26 cellular contexts compared by ENCODE assay signal in genomic region chr6:166636191-166636938, GRCh38. TPM values are rescaled to one million over a fixed set of nuclear protein-coding genes. Genes with fewer than 3 reads are reported as not detected.
DNase-seq lines count a peak whose midpoint lies in the region; ATAC-seq and TF ChIP-seq lines count a peak whose summit lies in the region.
"Had no signal": no experiment of that assay in that cellular context is flagged by ENCODE, and none has a peak within 500 bp of the region (broad histone marks: within the 10 kb centered on the region; RNA-seq: fewer than 3 reads in every experiment).

No MANE protein-coding gene starts in this region.

- no peak for TF ChIP-seq CTCF in SK-N-SH (IDR thresholded peaks at IDR 0.05)
- no peak for TF ChIP-seq CTCF in fibroblast of pulmonary artery (IDR thresholded peaks at IDR 0.05; ENCODE audit: low read length, missing control alignments)
- no peak for TF ChIP-seq CTCF in lower lobe of right lung (IDR thresholded peaks at IDR 0.05)
- no peak for TF ChIP-seq CTCF in upper lobe of left lung (IDR thresholded peaks at IDR 0.05)
- no peak for TF ChIP-seq CTCF in Calu3 (IDR thresholded peaks at IDR 0.05; ENCODE audit: unreplicated experiment)
- TF ChIP-seq CTCF in smooth muscle cell (IDR thresholded peaks at IDR 0.05; ENCODE audit: borderline replicate concordance, insufficient read depth, poor library complexity, severe bottlenecking) = no peak

- H2AFZ ChIP-seq in SK-N-SH (ENCODE audit: low read depth) (no peak overlapping the region), smooth muscle cell (ENCODE audit: low read depth) (no peak overlapping the region)

- no peaks in the 10 kb centered on the region for H3K9me2 ChIP-seq in SK-N-SH

- H3K9me3 Mint-ChIP-seq in Calu3 (ENCODE audit: low read depth, unreplicated experiment) = no peaks in the 10 kb centered on the region
- H3K9me3 Mint-ChIP-seq: central memory CD8-positive, alpha-beta T cell; natural killer cell treated with Interleukin-12 subunit alpha and Interleukin-12 subunit beta and Interleukin-15 and Interleukin-18, amount 100 ng/mL, for 72 hours; stimulated activated memory B cell treated with anti-CD40 and anti-IgM and Interleukin-4, amounts not matched to agents 10 μg/mL and 1 μg/mL and 100 μg/mL, for 72 hours; T-cell had no signal

- BruUV-seq in Calu3 (replicated peaks; lab: Mats Ljungman, UMichigan) = no TSS peak

- no peak overlapping the region for H3K9ac ChIP-seq in SK-N-SH
- H3K9ac ChIP-seq in smooth muscle cell (ENCODE audit: low read depth) = no peak overlapping the region

- DNase-seq in SK-N-SH (no peak), fibroblast of pulmonary artery (ENCODE audit: low read depth) (peak; percentile 25), lower lobe of right lung (no peak), upper lobe of left lung (no peak), Calu3 (no peak), LoVo (ENCODE audit: low spot score) (no peak), smooth muscle cell (lab: John Stamatoyannopoulos, UW; ENCODE audit: unreplicated experiment) (no peak)
- DNase-seq: activated CD4-positive, alpha-beta T cell treated with anti-CD3 and anti-CD28 coated beads for 4 hours; activated naive CD4-positive, alpha-beta T cell treated with Interleukin-2 at 50 U/mL for 16 hours; activated T-cell treated with anti-CD3 and anti-CD28 coated beads, Interleukin-2, amount 50 U/mL, for 48 hours; AML-193; DMS79 treated with DMSO at 0.1 percent for 48 hours; KG1; midbrain; MV-4-11; NCI-H1694; OCI-M1; SHP77 treated with DMSO at 0.1 percent for 48 hours; stimulated activated CD4-positive, alpha-beta T cell treated with anti-CD3 and anti-CD28 coated beads, Interleukin-2, amount 100 ng/mL, for 24 hours had no signal

- H3K4me3 ChIP-seq in SK-N-SH (ENCODE audit: low read depth in 2 of 2, low read length in 1 of 2) (no peak overlapping the region), fibroblast of pulmonary artery (replicated peaks; ENCODE audit: low read depth, low read length) (no peak overlapping the region), lower lobe of right lung (no peak overlapping the region), upper lobe of left lung (no peak overlapping the region), smooth muscle cell (no peak overlapping the region)
- H3K4me3 ChIP-seq: dorsolateral prefrontal cortex had no signal

- no peak overlapping the region for H3K4me2 ChIP-seq in SK-N-SH
- H3K4me2 ChIP-seq in smooth muscle cell = no peak overlapping the region

- H3K79me2 ChIP-seq in SK-N-SH (ENCODE audit: insufficient read depth) = no peaks in the 10 kb centered on the region
- no peaks in the 10 kb centered on the region for H3K79me2 ChIP-seq in smooth muscle cell (ENCODE audit: low read depth)

- no peaks in the 10 kb centered on the region for H3F3A ChIP-seq in SK-N-SH (replicated peaks; ENCODE audit: insufficient read depth)
- H3F3A ChIP-seq in smooth muscle cell (ENCODE audit: low read depth) = no peaks in the 10 kb centered on the region

- POLR2A ChIA-PET in SK-N-SH (lab: Yijun Ruan, JAX) = no interaction called here

- H3K27me3 ChIP-seq in SK-N-SH (ENCODE audit: insufficient read depth) (no peaks in the 10 kb centered on the region), lower lobe of right lung (ENCODE audit: low read depth) (no peaks in the 10 kb centered on the region), upper lobe of left lung (no peaks in the 10 kb centered on the region), smooth muscle cell (ENCODE audit: low read depth) (no peaks in the 10 kb centered on the region)
- H3K27me3 ChIP-seq: dorsolateral prefrontal cortex had no signal

- intact Hi-C loops in lower lobe of right lung (cut with DNase I) = no loop called here
- intact Hi-C loops in Calu3 (cut with micrococcal nuclease; ENCODE audit: unreplicated experiment) = no loop called here

- H4K20me1 ChIP-seq in SK-N-SH (ENCODE audit: insufficient read depth) (no peaks in the 10 kb centered on the region), smooth muscle cell (ENCODE audit: low read depth) (no peaks in the 10 kb centered on the region)

- H3K4me1 Mint-ChIP-seq in Calu3 (ENCODE audit: low read depth, unreplicated experiment) = peaks cover 15% of the 10 kb centered on the region
- H3K4me1 Mint-ChIP-seq: central memory CD8-positive, alpha-beta T cell had no signal

- CTCF ChIA-PET in SK-N-SH (lab: Yijun Ruan, JAX) = no interaction called here
- CTCF ChIA-PET in Calu3 (lab: Charles Lee) = no interaction called here

- no peaks in the 10 kb centered on the region for H3K9me3 ChIP-seq in SK-N-SH
- H3K9me3 ChIP-seq in lower lobe of right lung = no peaks in the 10 kb centered on the region
- H3K9me3 ChIP-seq in upper lobe of left lung = no peaks in the 10 kb centered on the region
- no peaks in the 10 kb centered on the region for H3K9me3 ChIP-seq in smooth muscle cell (replicated peaks; ENCODE audit: low read depth)

- no peak for TF ChIP-seq RAD21 in SK-N-SH (IDR thresholded peaks at IDR 0.05; ENCODE audit: low read length)

- no peaks in the 10 kb centered on the region for H3K4me1 ChIP-seq in SK-N-SH (ENCODE audit: control insufficient read depth in 1 of 2, insufficient read depth in 2 of 2, low read depth in 1 of 2, low read length in 1 of 2)
- peaks cover 40% of the 10 kb centered on the region for H3K4me1 ChIP-seq in lower lobe of right lung
- H3K4me1 ChIP-seq in upper lobe of left lung = peaks cover 27 to 35% (median 33%) of the 10 kb centered on the region in 4 donors
- no peaks in the 10 kb centered on the region for H3K4me1 ChIP-seq in smooth muscle cell (ENCODE audit: low read depth)

- ATAC-seq in SK-N-SH treated with all-trans-retinoic acid at 6 μM for 48 hours (peak; percentile 41; the same call in 2 of the 3 replicates), lower lobe of right lung (no peak), upper lobe of left lung (ENCODE audit: low FRiP score in 2 of 2) (no peak)
- ATAC-seq: stimulated activated memory B cell treated with anti-CD40 and anti-IgM and Interleukin-4, amounts not matched to agents 10 μg/mL and 1 μg/mL and 100 μg/mL, for 72 hours had no signal

- WGBS in SK-N-SH (ENCODE audit: low lambda C conversion rate) = 80% methylated on average over 6 of the region's 6 CpGs
- WGBS in upper lobe of left lung, 2 donors = 56 to 63% methylated on average over 6 of the region's 6 CpGs
- WGBS in smooth muscle cell (ENCODE audit: low lambda C conversion rate) = 86% methylated on average over 6 of the region's 6 CpGs

- no peak overlapping the region for H3K4me3 Mint-ChIP-seq in Calu3 (ENCODE audit: low read depth, unreplicated experiment)
- H3K4me3 Mint-ChIP-seq: central memory CD8-positive, alpha-beta T cell; natural killer cell treated with Interleukin-12 subunit alpha and Interleukin-12 subunit beta and Interleukin-15 and Interleukin-18, amount 100 ng/mL, for 72 hours; stimulated activated memory B cell treated with anti-CD40 and anti-IgM and Interleukin-4, amounts not matched to agents 10 μg/mL and 1 μg/mL and 100 μg/mL, for 72 hours; T-cell had no signal

- no peak overlapping the region for H3K27ac ChIP-seq in SK-N-SH (ENCODE audit: low read depth in 2 of 2, low read length in 1 of 2)
- peak overlapping the region; percentile 71 for H3K27ac ChIP-seq in lower lobe of right lung
- peak overlapping the region; percentile 72 to 76 (median 74) for H3K27ac ChIP-seq in upper lobe of left lung
- no peak overlapping the region for H3K27ac ChIP-seq in smooth muscle cell (ENCODE audit: low read depth)
- H3K27ac ChIP-seq: 22Rv1, dorsolateral prefrontal cortex had no signal

- H3K36me3 ChIP-seq in SK-N-SH (replicated peaks in 1 of 2; ENCODE audit: control insufficient read depth in 1 of 2, insufficient read depth in 2 of 2, low read length in 1 of 2) = no peaks in the 10 kb centered on the region
- H3K36me3 ChIP-seq in lower lobe of right lung = no peaks in the 10 kb centered on the region
- H3K36me3 ChIP-seq in upper lobe of left lung = no peaks in the 10 kb centered on the region
- H3K36me3 ChIP-seq in smooth muscle cell (ENCODE audit: low read depth) = no peaks in the 10 kb centered on the region

- no peak for TF ChIP-seq POLR2A in upper lobe of left lung (IDR thresholded peaks at IDR 0.05)

- TF ChIP-seq EP300 in SK-N-SH (IDR thresholded peaks at IDR 0.05; ENCODE audit: borderline replicate concordance in 1 of 2, low read depth in 1 of 2, low read length in 1 of 2) = no peak
- TF ChIP-seq EP300 in upper lobe of left lung (IDR thresholded peaks at IDR 0.05) = no peak

- H3K36me3 Mint-ChIP-seq in Calu3 (ENCODE audit: insufficient read depth, unreplicated experiment) = no peaks in the 10 kb centered on the region
- H3K36me3 Mint-ChIP-seq: natural killer cell treated with Interleukin-12 subunit alpha and Interleukin-12 subunit beta and Interleukin-15 and Interleukin-18, amount 100 ng/mL, for 72 hours had no signal

- peaks cover 37% of the 10 kb centered on the region for H3K27me3 Mint-ChIP-seq in Calu3 (ENCODE audit: unreplicated experiment)

- no peak overlapping the region for H3K27ac Mint-ChIP-seq in Calu3 (ENCODE audit: unreplicated experiment)
- H3K27ac Mint-ChIP-seq: natural killer cell treated with Interleukin-12 subunit alpha and Interleukin-12 subunit beta and Interleukin-15 and Interleukin-18, amount 100 ng/mL, for 72 hours; stimulated activated memory B cell treated with anti-CD40 and anti-IgM and Interleukin-4, amounts not matched to agents 10 μg/mL and 1 μg/mL and 100 μg/mL, for 72 hours; T-cell had no signal

TF ChIP-seq in SK-N-SH treated with all-trans-retinoic acid at 6 μM for 48 hours, 23 proteins besides CTCF, POLR2A, EP300 and RAD21 (continues in another document):
- TF ChIP-seq ZNF70 (CRISPR knock-in tag; IDR thresholded peaks at IDR 0.05) (no peak), ZNF8 (CRISPR knock-in tag; IDR thresholded peaks at IDR 0.05) (no peak), ISL1 (CRISPR knock-in tag; IDR thresholded peaks at IDR 0.05) (no peak), BACH2 (CRISPR knock-in tag; IDR thresholded peaks at IDR 0.05; ENCODE audit: borderline replicate concordance) (no peak)

TF ChIP-seq in SK-N-SH, 30 proteins besides CTCF, POLR2A, EP300 and RAD21 (continues in another document):
- TF ChIP-seq ELF1 (IDR thresholded peaks at IDR 0.05) (no peak), FOXJ3 (CRISPR knock-in tag; IDR thresholded peaks at IDR 0.05) (no peak), RXRA (IDR thresholded peaks at IDR 0.05; ENCODE audit: borderline replicate concordance, low read depth) (no peak)

RNA-seq across cellular contexts. Expression of gene RPS6KA2, which starts 9.3 kb away (rescaled TPM):
- polyA plus RNA-seq in SK-N-SH (2012; rRNA removed) (59.5 and 60.3 TPM in 2 replicates), smooth muscle cell (10.4 and 12.2 TPM in 2 replicates)
- polyA plus RNA-seq in SK-N-SH (2012; cell fraction: cytosol; rRNA removed) = 51.5 and 62.1 TPM in 2 replicates
- 47.9 and 50.9 TPM in 2 replicates for polyA plus RNA-seq in SK-N-SH (2012; cell fraction: nucleus; rRNA removed)
- total RNA-seq in lower lobe of right lung (102 TPM), upper lobe of left lung (100 to 1,000 TPM; 101 to 233 (median 168) TPM), Calu3 (2022) (25.8 and 41.3 TPM in 2 replicates), smooth muscle cell (7.8 and 10.5 TPM in 2 replicates)

RNA-seq across cellular contexts. Expression of gene RAMACL, which starts 49.9 kb away (rescaled TPM):
- 0.10 and 0.39 TPM in 2 replicates for polyA plus RNA-seq in SK-N-SH (2012; rRNA removed)
- polyA plus RNA-seq in SK-N-SH (2012; cell fraction: cytosol; rRNA removed) = 0.46 and 0.81 TPM in 2 replicates
- 0.95 and 1.4 TPM in 2 replicates for polyA plus RNA-seq in SK-N-SH (2012; cell fraction: nucleus; rRNA removed)
- 6.6 TPM for total RNA-seq in lower lobe of right lung
- 10 to 100 TPM in 3 of 6 donors, 1 to 10 TPM in 3; 3.7 to 13.0 (median 7.9) TPM for total RNA-seq in upper lobe of left lung
- 1.3 and 2.2 TPM in 2 replicates for total RNA-seq in Calu3 (2022)
- 0.13 and 0.99 TPM in 2 replicates for total RNA-seq in smooth muscle cell
- polyA plus RNA-seq in smooth muscle cell = 0.14 and 0.89 TPM in 2 replicates

Comparison
In these comparisons a context has a peak if more than half of its experiments do, and no peak if none do; other contexts are left out.
1. H3K27ac ChIP-seq: peak in lower lobe of right lung (single experiment) and upper lobe of left lung (4 of 4); none in SK-N-SH (0 of 2) and smooth muscle cell (single experiment).